Comparison of ENCODE assay signal across 8 cellular contexts in genomic region chr2:113390133-113390849, GRCh38. TPM values are rescaled to one million over a fixed set of nuclear protein-coding genes. Genes with fewer than 3 reads are reported as not detected.
DNase-seq lines count a peak whose midpoint lies in the region; ATAC-seq, FAIRE-seq and TF ChIP-seq lines count a peak whose summit lies in the region.

No MANE protein-coding gene starts in this region.

- CTCF ChIA-PET in A549 (lab: Yijun Ruan, JAX) = interaction anchor here (0.7 to 3.9 kb wide), 51 partner anchors 10 to 339 kb away, joined by 3 to 76 read pairs (median 5); partner anchors contain the start of genes IL36RN and PSD4

- H3K27me3 Mint-ChIP-seq in mesothelial cell of epicardium (ENCODE audit: low read depth) = peaks cover 36% of the 10 kb centered on the region

- H3K9me3 ChIP-seq in A549 = no peaks in the 10 kb centered on the region

- 16% methylated on average over 11 of the region's 11 CpGs for WGBS in A549 (ENCODE audit: missing lambda C conversion rate)

- H3K4me1 Mint-ChIP-seq in mesothelial cell of epicardium = no peaks in the 10 kb centered on the region

- TF ChIP-seq POLR2A in A549 (IDR thresholded peaks at IDR 0.05; ENCODE audit: low read length) = no peak

- TF ChIP-seq RAD21 in A549 (conservative IDR thresholded peaks at IDR 0.05 in 1 of 2, IDR thresholded peaks at IDR 0.05 in 1 of 2) = peak; percentile 74 to 82

- H3K27ac ChIP-seq in A549 (peak overlapping the region; percentile 12 to 59; a peak in 4 of 6 replicates), VCaP (no peak overlapping the region)

- H3K4me1 ChIP-seq in A549 = peaks cover 6% of the 10 kb centered on the region; the same call in 2 of the 3 replicates

- ATAC-seq in A549 (peak; percentile 77 to 89), GM18907 (IDR thresholded peaks at IDR 0.05; ENCODE audit: unreplicated experiment) (peak; percentile 92), HG03139 (IDR thresholded peaks at IDR 0.05; ENCODE audit: unreplicated experiment) (peak; percentile 86)

- peaks cover 3% of the 10 kb centered on the region for H3K36me3 Mint-ChIP-seq in mesothelial cell of epicardium

- peak; percentile 14 to 85 for DNase-seq in A549 (ENCODE audit: low read depth in 1 of 2, low spot score in 1 of 2)
- DNase-seq in dermis blood vessel endothelial cell = peak; percentile 78
- DNase-seq in mesothelial cell of epicardium (ENCODE audit: low spot score in 2 of 2, unreplicated experiment in 2 of 2) = peak in 1 of 2 experiments; percentile 67
- DNase-seq in stimulated activated CD8-positive, alpha-beta memory T cell treated with anti-CD3 and anti-CD28 coated beads, Interleukin-4, amount 100 ng/mL, for 48 hours = peak; percentile 71
- no peak for DNase-seq in amniotic stem cell (lab: John Stamatoyannopoulos, UW)

- H3K4me3 ChIP-seq in A549 = no peak overlapping the region

- H3K27ac Mint-ChIP-seq in mesothelial cell of epicardium = no peak overlapping the region

- no peak overlapping the region for H3K4me3 Mint-ChIP-seq in mesothelial cell of epicardium

- FAIRE-seq in A549 (lab: Jason Lieb, UNC) = no peak

- peaks cover 5% of the 10 kb centered on the region for H3K9me3 Mint-ChIP-seq in mesothelial cell of epicardium

- TF ChIP-seq EP300 in A549 (IDR thresholded peaks at IDR 0.05) = no peak

- peak overlapping the region; percentile 52 for H3K4me2 ChIP-seq in A549

- POLR2A ChIA-PET in A549 (lab: Yijun Ruan, JAX) = no interaction called here

- peak; percentile 95 for TF ChIP-seq CTCF in A549 (IDR thresholded peaks at IDR 0.05)
- TF ChIP-seq CTCF in VCaP (conservative IDR thresholded peaks at IDR 0.05) = peak; percentile 90
- peak; percentile 99 for TF ChIP-seq CTCF in mesothelial cell of epicardium (IDR thresholded peaks at IDR 0.05; ENCODE audit: unreplicated experiment)

TF ChIP-seq in A549, 52 proteins besides CTCF, POLR2A, EP300 and RAD21:
- TF ChIP-seq MAFK (IDR thresholded peaks at IDR 0.05; ENCODE audit: partially characterized antibody) (peak; percentile 13), SMC3 (IDR thresholded peaks at IDR 0.05) (peak; percentile 75), HDAC2 (IDR thresholded peaks at IDR 0.05) (no peak)
TF ChIP-seq in A549: peak in this region for 2.

RNA-seq across cellular contexts. Expression of gene ZNG1B, which starts 47.2 kb away (rescaled TPM):
- 35.7 and 64.6 TPM in 2 replicates for polyA plus RNA-seq in A549 (2011; rRNA removed)
- 10.0 and 13.7 TPM in 2 replicates for polyA plus RNA-seq in A549 (2012; cell fraction: cytosol; rRNA removed)
- 9.0 and 15.1 TPM in 2 replicates for polyA plus RNA-seq in A549 (2012; cell fraction: nucleus; rRNA removed)
- polyA plus RNA-seq in A549 (2017; fragmentation: RNase III; extraction: RNeasy Plus Mini Kit Qiagen cat#74134 plus additional on column Dnase treatment) = 48.3 to 54.0 TPM (median 49.7 TPM) in 3 replicates
- 36.5 and 37.7 TPM in 2 replicates for polyA minus RNA-seq in A549 (2011; rRNA and poly(A)+ RNA removed)
- total RNA-seq in dermis blood vessel endothelial cell = 28.6 and 28.9 TPM in 2 replicates
- 44.7 to 46.9 TPM (median 45.7 TPM) in 3 replicates for total RNA-seq in mesothelial cell of epicardium
